ENCODE assay signal across 16 cellular contexts in the genomic region with DNA sequence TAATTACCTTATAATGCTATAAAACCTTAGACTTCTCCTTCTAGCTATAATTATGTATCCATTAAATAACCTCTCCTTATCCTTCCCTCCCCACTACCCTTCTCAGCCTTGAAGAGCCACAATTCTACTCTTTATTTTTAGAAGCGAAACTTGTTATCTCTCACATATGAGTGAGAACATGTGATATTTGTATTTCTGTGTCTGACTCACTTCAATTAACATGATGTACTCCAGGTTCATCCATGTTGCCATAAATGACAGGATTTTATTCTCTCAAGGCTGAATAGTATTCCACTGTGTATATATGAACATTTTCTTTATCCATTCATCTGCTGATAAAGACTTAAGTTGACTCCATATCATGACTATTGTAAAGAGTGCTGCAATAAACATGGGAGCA.
DNase-seq lines count a peak whose midpoint lies in the region; ATAC-seq, FAIRE-seq and TF ChIP-seq lines count a peak whose summit lies in the region.
"Had no signal": no experiment of that assay in that cellular context is flagged by ENCODE, and none has a peak within 500 bp of the region (broad histone marks: within the 10 kb centered on the region; RNA-seq: fewer than 3 reads in every experiment).

No MANE protein-coding gene starts in this region.

- no peak for TF ChIP-seq RAD21 in SK-N-SH (IDR thresholded peaks at IDR 0.05; ENCODE audit: low read length)

- FAIRE-seq in bronchial epithelial cell (lab: Jason Lieb, UNC) = no peak
- FAIRE-seq: GM12892 had no signal

- DNase-seq in SK-N-SH (no peak), bronchial epithelial cell (ENCODE audit: low read depth) (peak; percentile 8), foreskin keratinocyte (peak in 1 of 2 donors; percentile 26), heart left ventricle (no peak), stomach (no peak), NCI-H446 treated with DMSO at 0.1 percent for 48 hours (lab: John Stamatoyannopoulos, UW) (no peak)
- DNase-seq: 8988T, AML-193, DMS 273 treated with DMSO at 0.1 percent for 48 hours, DMS79, GDM1, GOT3, H9 had no signal

- H3K4me3 ChIP-seq in SK-N-SH (ENCODE audit: low read depth in 2 of 2, low read length in 1 of 2) (no peak overlapping the region), bronchial epithelial cell (ENCODE audit: low read depth, low read length) (no peak overlapping the region), heart left ventricle (no peak overlapping the region), stomach (no peak overlapping the region)
- H3K4me3 ChIP-seq: BLaER1 had no signal

- no peak for TF ChIP-seq CTCF in SK-N-SH (IDR thresholded peaks at IDR 0.05)
- TF ChIP-seq CTCF in bronchial epithelial cell (IDR thresholded peaks at IDR 0.05; ENCODE audit: insufficient read depth, low read length, severe bottlenecking) = no peak
- no peak for TF ChIP-seq CTCF in foreskin keratinocyte (conservative IDR thresholded peaks at IDR 0.05)
- no peak for TF ChIP-seq CTCF in heart left ventricle (IDR thresholded peaks at IDR 0.05)
- TF ChIP-seq CTCF in stomach (IDR thresholded peaks at IDR 0.05) = no peak

- no peaks in the 10 kb centered on the region for H3K9me2 ChIP-seq in SK-N-SH

- H3K36me3 ChIP-seq in SK-N-SH (replicated peaks in 1 of 2; ENCODE audit: control insufficient read depth in 1 of 2, insufficient read depth in 2 of 2, low read length in 1 of 2) (no peaks in the 10 kb centered on the region), bronchial epithelial cell (ENCODE audit: control insufficient read depth, insufficient read depth, low read length) (no peaks in the 10 kb centered on the region), heart left ventricle (no peaks in the 10 kb centered on the region), stomach (no peaks in the 10 kb centered on the region)
- H3K36me3 ChIP-seq: BLaER1 had no signal

- peaks cover 11% of the 10 kb centered on the region for H3F3A ChIP-seq in SK-N-SH (replicated peaks; ENCODE audit: insufficient read depth)

- POLR2A ChIA-PET in SK-N-SH (lab: Yijun Ruan, JAX) = no interaction called here

- H3K9me3 ChIP-seq in SK-N-SH (0 out of 2 replicates have a peak, but pooled peaks cover 4% of the 10 kb centered on the region), heart left ventricle (peaks cover 0 to 12% (median 0%) of the 10 kb centered on the region in 12 donors), stomach (no peaks in the 10 kb centered on the region)
- H3K9me3 ChIP-seq: BLaER1 had no signal

- no peaks in the 10 kb centered on the region for H4K20me1 ChIP-seq in SK-N-SH (ENCODE audit: insufficient read depth)
- H4K20me1 ChIP-seq: BLaER1 had no signal

- ATAC-seq in SK-N-SH treated with all-trans-retinoic acid at 6 μM for 48 hours (no peak), foreskin keratinocyte (peak; percentile 33), heart left ventricle (no peak)

- no peaks in the 10 kb centered on the region for H3K4me1 ChIP-seq in SK-N-SH (ENCODE audit: control insufficient read depth in 1 of 2, insufficient read depth in 2 of 2, low read depth in 1 of 2, low read length in 1 of 2)
- H3K4me1 ChIP-seq in foreskin keratinocyte = peaks cover 3% of the 10 kb centered on the region
- no peaks in the 10 kb centered on the region for H3K4me1 ChIP-seq in heart left ventricle
- no peaks in the 10 kb centered on the region for H3K4me1 ChIP-seq in stomach
- H3K4me1 ChIP-seq: BLaER1 had no signal

- no peaks in the 10 kb centered on the region for H3K27me3 ChIP-seq in SK-N-SH (ENCODE audit: insufficient read depth)
- no peaks in the 10 kb centered on the region for H3K27me3 ChIP-seq in bronchial epithelial cell (ENCODE audit: control insufficient read depth, insufficient read depth, low read length)
- no peaks in the 10 kb centered on the region for H3K27me3 ChIP-seq in foreskin keratinocyte
- H3K27me3 ChIP-seq in heart left ventricle = no peaks in the 10 kb centered on the region
- H3K27me3 ChIP-seq in stomach = no peaks in the 10 kb centered on the region
- H3K27me3 ChIP-seq: BLaER1 had no signal

- TF ChIP-seq EP300 in SK-N-SH (IDR thresholded peaks at IDR 0.05; ENCODE audit: borderline replicate concordance in 1 of 2, low read depth in 1 of 2, low read length in 1 of 2) (no peak), stomach (IDR thresholded peaks at IDR 0.05) (no peak)

- intact Hi-C loops in heart left ventricle (cut with DNase I) (no loop called here), stomach (cut with DNase I; ENCODE audit: low total_unique reads) (no loop called here)

- 10% methylated on average over 1 of the region's 1 CpG for WGBS in SK-N-SH (ENCODE audit: low lambda C conversion rate)
- 38 to 64% (median 46%) methylated on average over 1 of the region's 1 CpG for WGBS in heart left ventricle, 4 donors
- WGBS in stomach, 5 donors = 74 to 89% (median 84%) methylated on average over 1 of the region's 1 CpG

- TF ChIP-seq POLR2A in heart left ventricle (IDR thresholded peaks at IDR 0.05) (no peak), stomach (IDR thresholded peaks at IDR 0.05) (no peak)

- H3K4me2 ChIP-seq in SK-N-SH = no peak overlapping the region
- H3K4me2 ChIP-seq: BLaER1 had no signal

- CTCF ChIA-PET in SK-N-SH (lab: Yijun Ruan, JAX) = no interaction called here

- H2AFZ ChIP-seq in SK-N-SH (ENCODE audit: low read depth) = no peak overlapping the region

- no peaks in the 10 kb centered on the region for H3K79me2 ChIP-seq in SK-N-SH (ENCODE audit: insufficient read depth)

- peak overlapping the region in 1 of 2 experiments; percentile 71; a peak in 2 of 4 replicates for H3K27ac ChIP-seq in SK-N-SH (ENCODE audit: low read depth in 2 of 2, low read length in 1 of 2)
- H3K27ac ChIP-seq in foreskin keratinocyte = no peak overlapping the region
- no peak overlapping the region for H3K27ac ChIP-seq in heart left ventricle
- no peak overlapping the region for H3K27ac ChIP-seq in stomach
- H3K27ac ChIP-seq: BLaER1 had no signal

- peak overlapping the region; percentile 12; the same call in 1 of the 2 replicates for H3K9ac ChIP-seq in SK-N-SH
- H3K9ac ChIP-seq: BLaER1 had no signal

TF ChIP-seq in SK-N-SH, 30 proteins besides CTCF, POLR2A, EP300 and RAD21 (continues in another document):
- no peak for TF ChIP-seq NRF1 (IDR thresholded peaks at IDR 0.05; ENCODE audit: low read depth, low read length)
- TF ChIP-seq FOXM1 (IDR thresholded peaks at IDR 0.05; ENCODE audit: low read depth) = no peak
- TF ChIP-seq USF1 (IDR thresholded peaks at IDR 0.05; ENCODE audit: borderline replicate concordance, low read depth) = no peak
- no peak for TF ChIP-seq TCF12 (IDR thresholded peaks at IDR 0.05)

TF ChIP-seq in SK-N-SH treated with all-trans-retinoic acid at 6 μM for 48 hours, 23 proteins besides CTCF, POLR2A, EP300 and RAD21:
- no peak for TF ChIP-seq POU6F1 (CRISPR knock-in tag; IDR thresholded peaks at IDR 0.05; ENCODE audit: borderline replicate concordance, low read depth)
- TF ChIP-seq PPARA (CRISPR knock-in tag; IDR thresholded peaks at IDR 0.05; ENCODE audit: borderline replicate concordance) = no peak
- no peak for TF ChIP-seq ZNF565 (CRISPR knock-in tag; conservative IDR thresholded peaks at IDR 0.05; ENCODE audit: low read depth)
- no peak for TF ChIP-seq OSR1 (CRISPR knock-in tag; IDR thresholded peaks at IDR 0.05)
